22 cellular contexts compared by ENCODE assay signal in genomic region chr17:79047291-79047920, GRCh38. TPM values are rescaled to one million over a fixed set of nuclear protein-coding genes. Genes with fewer than 3 reads are reported as not detected.
A peak's percentile ranks its signal among the peaks of the same experiment; 100 is the strongest.
DNase-seq lines count a peak whose midpoint lies in the region; ATAC-seq and TF ChIP-seq lines count a peak whose summit lies in the region.
"Had no signal": no experiment of that assay in that cellular context is flagged by ENCODE, and none has a peak within 500 bp of the region (broad histone marks: within the 10 kb centered on the region; RNA-seq: fewer than 3 reads in every experiment).

No MANE protein-coding gene starts in this region.

- POLR2A ChIA-PET in HEK293T (lab: Yijun Ruan, JAX) = no interaction called here

- WGBS in heart right ventricle, 2 donors = 77 to 87% methylated on average over 30 of the region's 30 CpGs
- 62 to 69% (median 62%) methylated on average over 30 of the region's 30 CpGs for WGBS in psoas muscle, 3 donors

- CTCF ChIA-PET in HEK293T (lab: Yijun Ruan, JAX) = interaction anchor here (1.1 kb wide), 1 partner anchor 71 kb away, joined by 3 read pairs; no protein-coding TSS in a partner anchor

- no peak overlapping the region for H3K4me3 ChIP-seq in ascending aorta
- peak overlapping the region in 2 of 10 donors; percentile 12 to 22 for H3K4me3 ChIP-seq in heart right ventricle
- H3K4me3 ChIP-seq in psoas muscle = no peak overlapping the region
- H3K4me3 ChIP-seq in vagina = no peak overlapping the region
- H3K4me3 ChIP-seq: GM12878, GM23338, stomach had no signal

- intact Hi-C loops in ascending aorta (cut with DNase I) = no loop called here
- intact Hi-C loops in heart right ventricle (cut with DNase I) = loop anchor here in 8 of 10 donors (2.0 to 10.0 kb wide), 6 partner anchors 27 to 347 kb away; partner anchors contain the start of gene ENGASE (in 1 of the 8)
- intact Hi-C loops in psoas muscle (cut with DNase I) = loop anchor here in 1 of 2 donors (5.0 kb wide), 1 partner anchor 35 kb away; no protein-coding TSS in a partner anchor
- intact Hi-C loops in vagina (cut with DNase I) = loop anchor here (5.0 kb wide), 1 partner anchor 35 kb away; no protein-coding TSS in a partner anchor

- TF ChIP-seq CTCF in ascending aorta (IDR thresholded peaks at IDR 0.05) (no peak), heart right ventricle (IDR thresholded peaks at IDR 0.05) (no peak), psoas muscle (IDR thresholded peaks at IDR 0.05) (no peak), vagina (IDR thresholded peaks at IDR 0.05) (no peak)

- ATAC-seq in heart right ventricle (peak in 6 of 8 donors; percentile 6 to 26 (median 8)), psoas muscle (peak in 1 of 4 donors; percentile 16)
- ATAC-seq: activated CD4-positive, CD25-positive, alpha-beta regulatory T cell treated with anti-CD3 and anti-CD28 coated beads, Interleukin-2, amount 50 U/mL, for 24 hours; activated CD8-positive, alpha-beta T cell treated with anti-CD3 and anti-CD28 coated beads for 36 hours; GM12878 had no signal

- H3K4me1 ChIP-seq in ascending aorta = peaks cover 10 to 13% of the 10 kb centered on the region in 2 donors
- peaks cover 15 to 41% (median 28%) of the 10 kb centered on the region in 9 donors for H3K4me1 ChIP-seq in heart right ventricle
- H3K4me1 ChIP-seq in psoas muscle = peaks cover 5% of the 10 kb centered on the region
- H3K4me1 ChIP-seq in vagina = peaks cover 20% of the 10 kb centered on the region

- TF ChIP-seq POLR2A in vagina (IDR thresholded peaks at IDR 0.05) = no peak

- peak overlapping the region; percentile 46 to 68 for H3K27ac ChIP-seq in ascending aorta
- peak overlapping the region in 9 of 10 donors; percentile 33 to 84 (median 59) for H3K27ac ChIP-seq in heart right ventricle
- peak overlapping the region; percentile 23 for H3K27ac ChIP-seq in psoas muscle
- peak overlapping the region; percentile 68 for H3K27ac ChIP-seq in vagina
- no peak overlapping the region for H3K27ac ChIP-seq in substantia nigra (ENCODE audit: low read depth, low read length, poor library complexity, severe bottlenecking)

- H3K36me3 ChIP-seq in ascending aorta (peaks cover 9 to 52% of the 10 kb centered on the region in 2 donors), heart right ventricle (peaks cover 0 to 32% (median 5%) of the 10 kb centered on the region in 9 donors), psoas muscle (ENCODE audit: insufficient read depth in 1 of 2, low read depth in 1 of 2) (no peaks in the 10 kb centered on the region), vagina (no peaks in the 10 kb centered on the region)

- H3K9me3 ChIP-seq in ascending aorta (no peaks in the 10 kb centered on the region), heart right ventricle (no peaks in the 10 kb centered on the region), psoas muscle (no peaks in the 10 kb centered on the region), vagina (no peaks in the 10 kb centered on the region)
- H3K9me3 ChIP-seq: stomach had no signal

- no peaks in the 10 kb centered on the region for H3K27me3 ChIP-seq in ascending aorta
- no peaks in the 10 kb centered on the region for H3K27me3 ChIP-seq in heart right ventricle
- H3K27me3 ChIP-seq in psoas muscle (ENCODE audit: insufficient read depth in 3 of 3, low read length in 2 of 3) = peaks cover 0 to 22% (median 5%) of the 10 kb centered on the region in 3 donors
- no peaks in the 10 kb centered on the region for H3K27me3 ChIP-seq in vagina

- DNase-seq in ascending aorta (ENCODE audit: low spot score in 2 of 2) (no peak), heart right ventricle (no peak), psoas muscle (peak in 1 of 2 donors; percentile 69), vagina (ENCODE audit: extremely low spot score in 2 of 2) (no peak), HPDE6-E6E7 (ENCODE audit: extremely low spot score) (no peak), substantia nigra (lab: John Stamatoyannopoulos, UW) (no peak), HEK293T (ENCODE audit: extremely low spot score) (no peak)
- DNase-seq: activated CD8-positive, alpha-beta T cell treated with anti-CD3 and anti-CD28 coated beads for 36 hours; activated naive CD4-positive, alpha-beta T cell; activated T-cell treated with anti-CD3 and anti-CD28 coated beads for 4 hours; amniotic stem cell; CD8-positive, alpha-beta memory T cell; hypothalamus; NCI-H1048; NCI-H2029; OCI-M1; SHP77 treated with DMSO at 0.1 percent for 48 hours; stimulated activated CD4-positive, alpha-beta T cell treated with anti-CD3 and anti-CD28 coated beads, Interleukin-4, amount 100 ng/mL, for 4 hours had no signal

TF ChIP-seq in HEK293T, 16 proteins besides CTCF, POLR2A, EP300 and RAD21:
- no peak for TF ChIP-seq TARDBP (IDR thresholded peaks at IDR 0.05)
- no peak for TF ChIP-seq L3MBTL2 (conservative IDR thresholded peaks at IDR 0.05)
- TF ChIP-seq ZNF384 (IDR thresholded peaks at IDR 0.05) = no peak
- no peak for TF ChIP-seq BHLHE40 (IDR thresholded peaks at IDR 0.05; ENCODE audit: borderline replicate concordance)
- no peak for TF ChIP-seq SP1 (IDR thresholded peaks at IDR 0.05)
- TF ChIP-seq FOXK2 (IDR thresholded peaks at IDR 0.05) = no peak
- no peak for TF ChIP-seq FOXM1 (IDR thresholded peaks at IDR 0.05; ENCODE audit: borderline replicate concordance)
- no peak for TF ChIP-seq LEF1 (IDR thresholded peaks at IDR 0.05; ENCODE audit: borderline replicate concordance)

RNA-seq across cellular contexts. Expression of gene C1QTNF1, which starts 23.4 kb away (rescaled TPM):
- total RNA-seq in ascending aorta = 435 TPM
- 100 to 1,000 TPM in 3 of 10 donors, 10 to 100 TPM in 7; 29.3 to 685 (median 62.8) TPM for total RNA-seq in heart right ventricle
- 100 to 1,000 TPM; 108 to 224 TPM for polyA plus RNA-seq in heart right ventricle
- 10 to 100 TPM; 10.5 to 22.8 (median 16.9) TPM for total RNA-seq in psoas muscle
- polyA plus RNA-seq in psoas muscle = 10 to 100 TPM; 12.2 to 22.6 (median 16.4) TPM
- 30.7 TPM for total RNA-seq in vagina
- polyA plus RNA-seq: CD8-positive, alpha-beta memory T cell had no signal

RNA-seq across cellular contexts. Expression of gene ENGASE, which starts 27.2 kb away (rescaled TPM):
- 13.2 TPM for total RNA-seq in ascending aorta
- total RNA-seq in heart right ventricle = 10 to 100 TPM; 20.1 to 45.5 (median 26.6) TPM
- 10 to 100 TPM in 1 of 2 donors, 1 to 10 TPM in 1; 9.7 to 54.1 TPM for polyA plus RNA-seq in heart right ventricle
- total RNA-seq in psoas muscle = 10 to 100 TPM; 26.7 to 80.8 (median 50.8) TPM
- polyA plus RNA-seq in psoas muscle = 10 to 100 TPM in 2 of 3 donors, 1 to 10 TPM in 1; 7.5 to 24.1 (median 12.4) TPM
- 13.8 TPM for total RNA-seq in vagina

RNA-seq across cellular contexts. Expression of gene CANT1, which starts 37.8 kb away (rescaled TPM):
- total RNA-seq in ascending aorta (67.2 TPM), heart right ventricle (10 to 100 TPM; 19.9 to 33.4 (median 24.4) TPM), psoas muscle (10 to 100 TPM; 19.1 to 27.7 (median 21.0) TPM), vagina (23.1 TPM)
- polyA plus RNA-seq in heart right ventricle (10 to 100 TPM in 1 of 2 donors, 1 to 10 TPM in 1; 4.1 to 16.7 TPM), psoas muscle (10 to 100 TPM; 10.2 to 34.3 (median 29.5) TPM)
